Comparison of ENCODE assay signal across 18 cellular contexts in genomic region chr18:2901405-2901989, GRCh38. TPM values are rescaled to one million over a fixed set of nuclear protein-coding genes. Genes with fewer than 3 reads are reported as not detected.
DNase-seq lines count a peak whose midpoint lies in the region; ATAC-seq, FAIRE-seq and TF ChIP-seq lines count a peak whose summit lies in the region.
"Had no signal": no experiment of that assay in that cellular context is flagged by ENCODE, and none has a peak within 500 bp of the region (broad histone marks: within the 10 kb centered on the region; RNA-seq: fewer than 3 reads in every experiment).

No MANE protein-coding gene starts in this region.

- TF ChIP-seq CTCF in K562 (IDR thresholded peaks at IDR 0.05 in 2 of 3, conservative IDR thresholded peaks at IDR 0.05 in 1 of 3; ENCODE audit: insufficient read depth in 2 of 3, low read depth in 1 of 3, low read length in 3 of 3), result no peak
- no peak for TF ChIP-seq CTCF in heart left ventricle (IDR thresholded peaks at IDR 0.05)
- no peak for TF ChIP-seq CTCF in GM10248 (IDR thresholded peaks at IDR 0.05; ENCODE audit: control extremely low read depth, extremely low read depth, low read depth, missing control alignments)
- no peak for TF ChIP-seq CTCF in A673 (conservative IDR thresholded peaks at IDR 0.05; ENCODE audit: low read depth, low read length)

- 54% methylated on average over 14 of the region's 14 CpGs for WGBS in K562 (ENCODE audit: insufficient coverage, low coverage, missing lambda C conversion rate)
- 40 to 59% (median 52%) methylated on average over 14 of the region's 14 CpGs for WGBS in heart left ventricle, 4 donors

- no peak for FAIRE-seq in K562 (lab: Jason Lieb, UNC)

- H3K4me3 ChIP-seq in K562, result no peak overlapping the region
- no peak overlapping the region for H3K4me3 ChIP-seq in heart left ventricle
- H3K4me3 ChIP-seq in A673 (ENCODE audit: low read depth, low read length, poor library complexity, severe bottlenecking), result no peak overlapping the region
- H3K4me3 ChIP-seq: colonic mucosa, spleen had no signal

- no peak overlapping the region for H2AFZ ChIP-seq in K562 (ENCODE audit: low read depth, low read length)

- in situ Hi-C loops in K562 (cut with MboI), result no loop called here

- H3K27ac ChIP-seq in K562 (ENCODE audit: extremely low read depth, low read depth, low read length) (no peak overlapping the region), heart left ventricle (peak overlapping the region in 10 of 12 donors; percentile 24 to 78 (median 52)), A673 (ENCODE audit: low read depth, low read length, poor library complexity, severe bottlenecking) (no peak overlapping the region)
- H3K27ac ChIP-seq: colonic mucosa, neutrophil, spleen had no signal

- H3K27me3 ChIP-seq in K562 (ENCODE audit: control insufficient read depth in 2 of 2, insufficient read depth in 2 of 2, low read length in 2 of 2) (peaks cover 0 to 6% of the 10 kb centered on the region in 2 experiments; a peak in 2 of 5 replicates), heart left ventricle (peaks cover 0 to 7% (median 0%) of the 10 kb centered on the region in 9 donors), A673 (replicated peaks; ENCODE audit: insufficient read depth, low read depth, low read length, poor library complexity) (no peaks in the 10 kb centered on the region)
- H3K27me3 ChIP-seq: colonic mucosa, spleen had no signal

- H3K9me3 ChIP-seq in K562 (replicated peaks; ENCODE audit: control insufficient read depth, insufficient read depth, low read depth, low read length), result no peaks in the 10 kb centered on the region
- no peaks in the 10 kb centered on the region for H3K9me3 ChIP-seq in heart left ventricle
- no peaks in the 10 kb centered on the region for H3K9me3 ChIP-seq in A673 (ENCODE audit: low read depth, low read length, poor library complexity, severe bottlenecking)
- H3K9me3 ChIP-seq: colonic mucosa, neutrophil, spleen had no signal

- ATAC-seq in K562 (no peak), heart left ventricle (peak; percentile 13 to 45 (median 27)), sciatic nerve (peak; percentile 66)
- ATAC-seq: activated naive CD8-positive, alpha-beta T cell treated with anti-CD3 and anti-CD28 coated beads, Interleukin-2, amount 50 U/mL, for 24 hours; T-helper 17 cell had no signal

- DNase-seq in EH (ENCODE audit: low read depth), result peak; percentile 74
- DNase-seq in K562 (ENCODE audit: extremely low read depth in 1 of 4, low spot score in 3 of 4), result no peak
- DNase-seq in heart left ventricle, result peak in 1 of 5 donors; percentile 28
- peak; percentile 64 for DNase-seq in sciatic nerve (ENCODE audit: low spot score)
- DNase-seq in GM10248 (ENCODE audit: extremely low spot score), result no peak
- DNase-seq in hepatic stellate cell (ENCODE audit: low spot score), result no peak
- no peak for DNase-seq in posterior cingulate gyrus
- no peak for DNase-seq in A673 (ENCODE audit: low spot score)
- DNase-seq: activated CD4-positive, CD25-positive, alpha-beta regulatory T cell treated with anti-CD3 and anti-CD28 coated beads, Interleukin-2, amount 50 U/mL, for 72 hours; activated naive CD8-positive, alpha-beta T cell treated with anti-CD3 and anti-CD28 coated beads, Interleukin-2, amount 50 U/mL, for 24 hours; activated T-cell treated with anti-CD3 and anti-CD28 coated beads for 4 hours; CD8-positive, alpha-beta memory T cell; colonic mucosa; NCI-H2081; NCI-H82; spleen; T-helper 17 cell had no signal

- no TSS peak for BruUV-seq in K562 (replicated peaks; lab: Mats Ljungman, UMichigan)
- BruUV-seq in A673 (replicated peaks; lab: Mats Ljungman, UMichigan), result no TSS peak

- no peaks in the 10 kb centered on the region for H4K20me1 ChIP-seq in K562 (replicated peaks; ENCODE audit: control insufficient read depth, insufficient read depth, low read length)

- H3K4me1 ChIP-seq in K562 (replicated peaks in 1 of 2; ENCODE audit: control insufficient read depth in 2 of 2, insufficient read depth in 2 of 2, low read length in 2 of 2) (peaks cover 12 to 15% of the 10 kb centered on the region in 2 experiments; a peak in 4 of 5 replicates), heart left ventricle (peaks cover 8 to 74% (median 38%) of the 10 kb centered on the region in 12 donors), A673 (ENCODE audit: insufficient read depth, low read length, poor library complexity, severe bottlenecking) (peaks cover 7% of the 10 kb centered on the region)
- H3K4me1 ChIP-seq: colonic mucosa had no signal

- TF ChIP-seq POLR2A in K562 (conservative IDR thresholded peaks at IDR 0.05) (no peak), heart left ventricle (IDR thresholded peaks at IDR 0.05) (no peak)

- POLR2A ChIA-PET in K562 (lab: Yijun Ruan, JAX), result interaction anchor here (0.6 to 0.7 kb wide), 2 partner anchors 47 to 79 kb away, joined by 3 read pairs; no protein-coding TSS in a partner anchor
- POLR2A ChIA-PET in GM10248 (lab: Yijun Ruan, JAX), result no interaction called here
- POLR2A ChIA-PET in A673 (lab: Charles Lee; ENCODE audit: low non-redundant PET), result no interaction called here

- intact Hi-C loops in K562 (cut with micrococcal nuclease), result no loop called here
- intact Hi-C loops in heart left ventricle (cut with DNase I), result loop anchor here in 6 of 10 donors (5.0 to 10.0 kb wide), 5 partner anchors 44 to 127 kb away; partner anchors contain the start of gene EMILIN2 (in 2 of the 6)
- intact Hi-C loops in sciatic nerve (cut with DNase I), result loop anchor here (10.0 kb wide), 1 partner anchor 127 kb away; no protein-coding TSS in a partner anchor
- intact Hi-C loops in posterior cingulate gyrus (cut with DNase I), result no loop called here
- intact Hi-C loops in A673 (cut with micrococcal nuclease; ENCODE audit: unreplicated experiment), result loop anchor here (10.0 kb wide), 1 partner anchor 247 kb away; the partner anchor contains the start of gene SMCHD1

- no peaks in the 10 kb centered on the region for H3K79me2 ChIP-seq in K562 (ENCODE audit: control insufficient read depth, insufficient read depth, low read length)

- H3K4me2 ChIP-seq in K562 (ENCODE audit: insufficient read depth, low read length), result no peak overlapping the region

- no peak for TF ChIP-seq RAD21 in K562 (CRISPR knock-in tag; conservative IDR thresholded peaks at IDR 0.05 in 1 of 2, IDR thresholded peaks at IDR 0.05 in 1 of 2)

- H3K9ac ChIP-seq in K562 (ENCODE audit: insufficient read depth in 1 of 2, low read depth in 2 of 2, low read length in 2 of 2), result 0 out of 4 replicates have a peak overlapping the region, but pooled peaks of 1 of the 2 experiments have one; percentile 21

- CTCF ChIA-PET in K562 (lab: Yijun Ruan, JAX; ENCODE audit: low intra/inter-chr PET ratio), result no interaction called here
- CTCF ChIA-PET in GM10248 (lab: Yijun Ruan, JAX), result no interaction called here
- CTCF ChIA-PET in A673 (lab: Charles Lee), result no interaction called here

- TF ChIP-seq EP300 in K562 (IDR thresholded peaks at IDR 0.05; ENCODE audit: low read length), result no peak

- no peaks in the 10 kb centered on the region for H3K9me1 ChIP-seq in K562 (ENCODE audit: control insufficient read depth, insufficient read depth, low read length)

- H3K36me3 ChIP-seq in K562 (ENCODE audit: control insufficient read depth, insufficient read depth, low read length) (no peaks in the 10 kb centered on the region), heart left ventricle (no peaks in the 10 kb centered on the region), A673 (ENCODE audit: insufficient read depth, low read length, poor library complexity, severe bottlenecking) (no peaks in the 10 kb centered on the region)
- H3K36me3 ChIP-seq: colonic mucosa, neutrophil, spleen had no signal

TF ChIP-seq in K562, 482 proteins besides CTCF, POLR2A, EP300 and RAD21 (continues in another document):
- TF ChIP-seq ZNF121 (CRISPR knock-in tag; conservative IDR thresholded peaks at IDR 0.05) (no peak), CREM (IDR thresholded peaks at IDR 0.05; ENCODE audit: low read depth) (no peak), ZNF431 (CRISPR knock-in tag; IDR thresholded peaks at IDR 0.05) (no peak), CREBBP (IDR thresholded peaks at IDR 0.05; ENCODE audit: low read depth, low read length) (no peak), RBFOX2 (IDR thresholded peaks at IDR 0.05; ENCODE audit: low read depth, low read length) (no peak), USF2 (CRISPR knock-in tag; IDR thresholded peaks at IDR 0.05) (peak; percentile 17; the same call in 1 of the 2 replicates)

RNA-seq across cellular contexts. Expression of gene EMILIN2, which starts 54.7 kb away (rescaled TPM):
- total RNA-seq in K562 (2011; cell fraction: chromatin; rRNA removed; ENCODE audit: low replicate concordance), result 0.76 and 1.1 TPM in 2 replicates
- total RNA-seq in K562 (2011; cell fraction: nucleolus; rRNA removed), result 0.79 and 0.83 TPM in 2 replicates
- 0.69 and 0.88 TPM in 2 replicates for total RNA-seq in K562 (2011; cell fraction: nucleoplasm; rRNA removed)
- total RNA-seq in K562 (2014; rRNA removed) (0.32 and 0.37 TPM in 2 replicates), K562 (2014; rRNA removed; fragmentation: Illumina TruSeq; extraction: Trizol) (0.11 and 0.16 TPM in 2 replicates), K562 (2015; rRNA removed; fragmentation: Illumina TruSeq; extraction: Trizol) (0.07 and 0.11 TPM in 2 replicates), K562 (2021) (0.34 and 0.40 TPM in 2 replicates), heart left ventricle (10 to 100 TPM; 17.8 to 71.3 (median 22.6) TPM), sciatic nerve (25.1 TPM), A673 (2021) (22.9 and 23.4 TPM in 2 replicates)
- polyA plus RNA-seq in K562 (2011; rRNA removed) (0.25 and 0.35 TPM in 2 replicates), K562 (2014; fragmentation: Illumina TruSeq; extraction: Trizol) (0.19 and 0.24 TPM in 2 replicates), K562 (2014; fragmentation: Nextera tagmentation; extraction: Ambion mirVana) (under 1 TPM; 0.01 to 0.03 TPM), K562 (2014; rRNA removed) (0.20 and 0.40 TPM in 2 replicates), heart left ventricle (10 to 100 TPM; 14.4 to 38.2 TPM)
- 0.44 and 0.69 TPM in 2 replicates for polyA plus RNA-seq in K562 (2011; cell fraction: cytosol; rRNA removed)
- 0.43 and 0.48 TPM in 2 replicates for polyA plus RNA-seq in K562 (2011; cell fraction: nucleus; rRNA removed)
- polyA plus RNA-seq in K562 (2012), result 0.21 and 0.26 TPM in 2 replicates
- 0.63 and 1.0 TPM in 2 replicates for polyA minus RNA-seq in K562 (2011; rRNA and poly(A)+ RNA removed)
- 0.38 and 0.91 TPM in 2 replicates for polyA minus RNA-seq in K562 (2011; cell fraction: cytosol; rRNA and poly(A)+ RNA removed)
- 0.13 and 0.78 TPM in 2 replicates for polyA minus RNA-seq in K562 (2011; cell fraction: nucleus; rRNA and poly(A)+ RNA removed)

Comparison
In these comparisons a context has a peak if more than half of its experiments do, and no peak if none do; other contexts are left out.
1. DNase-seq: peak in EH (single experiment) and sciatic nerve (single experiment); none in K562 (0 of 4), GM10248 (single experiment), hepatic stellate cell (single experiment), posterior cingulate gyrus (0 of 10) and A673 (single experiment).
2. H3K27ac ChIP-seq: peak in heart left ventricle (10 of 12); none in K562 (single experiment) and A673 (single experiment).
3. RNA of gene EMILIN2, which starts 54.7 kb away (total RNA-seq): 25.1 TPM in sciatic nerve (single experiment), 22.9 to 23.4 TPM in A673 and 17.8 to 71.3 TPM in heart left ventricle; 0.07 to 1.1 TPM in K562; every median in the first group is over 4 times any median in the second.
4. intact Hi-C loops: an anchor here in heart left ventricle (5.0 to 10.0 kb wide), sciatic nerve (10.0 kb wide) and A673 (10.0 kb wide); none called in K562 and posterior cingulate gyrus.